In genomic region chr4:37949636-37950426, GRCh38 we compare ENCODE assay signal across 34 cellular contexts. TPM values are rescaled to one million over a fixed set of nuclear protein-coding genes. Genes with fewer than 3 reads are reported as not detected.
"Had no signal": no experiment of that assay in that cellular context is flagged by ENCODE, and none has a peak within 500 bp of the region (broad histone marks: within the 10 kb centered on the region; RNA-seq: fewer than 3 reads in every experiment).

No MANE protein-coding gene starts in this region.

- FAIRE-seq: endometrium, endothelial cell of umbilical vein had no signal

- DNase-seq: activated CD4-positive, alpha-beta memory T cell treated with anti-CD3 and anti-CD28 coated beads, Interleukin-2, amount 10 ng/mL, durations not matched to agents 7 days and 5 days; activated CD4-positive, alpha-beta T cell treated with anti-CD3 and anti-CD28 coated beads for 36 hours; activated CD4-positive, alpha-beta T cell treated with anti-CD3 and anti-CD28 coated beads, Interleukin-2, amount 10 ng/mL, durations not matched to agents 24 days and 14 days; activated CD4-positive, alpha-beta T cell treated with anti-CD3 and anti-CD28 coated beads, Interleukin-2, amount 50 U/mL, for 4 hours; activated CD4-positive, CD25-positive, alpha-beta regulatory T cell; activated CD4-positive, CD25-positive, alpha-beta regulatory T cell treated with anti-CD3 and anti-CD28 coated beads, Interleukin-2, amount 50 U/mL, for 72 hours; activated CD8-positive, alpha-beta memory T cell treated with anti-CD3 and anti-CD28 coated beads, Interleukin-2, amount 50 U/mL, for 48 hours; activated gamma-delta T cell; activated naive CD4-positive, alpha-beta T cell; activated naive CD4-positive, alpha-beta T cell treated with anti-CD3 and anti-CD28 coated beads, Interleukin-2, amount 10 ng/mL, durations not matched to agents 7 days and 5 days; activated naive CD8-positive, alpha-beta T cell treated with anti-CD3 and anti-CD28 coated beads, Interleukin-2, amount 10 ng/mL, durations not matched to agents 7 days and 5 days; activated T-cell treated with anti-CD3 and anti-CD28 coated beads for 4 hours; activated T-cell treated with anti-CD3 and anti-CD28 coated beads, Interleukin-2, amount 50 U/mL, for 24 hours; activated T-cell treated with anti-CD3 and anti-CD28 coated beads, Interleukin-2, amount 50 U/mL, for 72 hours; central memory CD4-positive, alpha-beta T cell; cerebellar nuclear complex; colonic mucosa; effector CD8-positive, alpha-beta T cell; esophagus squamous epithelium; foreskin melanocyte; heart right ventricle; T-helper 2 cell had no signal

- H3K27me3 Mint-ChIP-seq: activated CD4-positive, alpha-beta memory T cell treated with anti-CD3 and anti-CD28 coated beads, Interleukin-2, amount 10 ng/mL, durations not matched to agents 7 days and 5 days; activated CD4-positive, alpha-beta T cell treated with anti-CD3 and anti-CD28 coated beads for 36 hours; activated CD4-positive, alpha-beta T cell treated with anti-CD3 and anti-CD28 coated beads, Interleukin-2, amount 10 ng/mL, durations not matched to agents 24 days and 14 days; activated naive CD4-positive, alpha-beta T cell treated with anti-CD3 and anti-CD28 coated beads, Interleukin-2, amount 10 ng/mL, durations not matched to agents 7 days and 5 days; activated naive CD8-positive, alpha-beta T cell treated with anti-CD3 and anti-CD28 coated beads, Interleukin-2, amount 10 ng/mL, durations not matched to agents 7 days and 5 days; activated T-cell treated with anti-CD3 and anti-CD28 coated beads, Interleukin-2, amount 50 U/mL, for 24 hours had no signal

- H3K36me3 ChIP-seq: breast epithelium, cardiac muscle cell, colonic mucosa, esophagus squamous epithelium had no signal

- H3K4me3 Mint-ChIP-seq: activated CD4-positive, alpha-beta memory T cell treated with anti-CD3 and anti-CD28 coated beads, Interleukin-2, amount 10 ng/mL, durations not matched to agents 7 days and 5 days; activated CD4-positive, alpha-beta T cell treated with anti-CD3 and anti-CD28 coated beads for 36 hours; activated CD4-positive, alpha-beta T cell treated with anti-CD3 and anti-CD28 coated beads, Interleukin-2, amount 10 ng/mL, durations not matched to agents 24 days and 14 days; activated naive CD4-positive, alpha-beta T cell treated with anti-CD3 and anti-CD28 coated beads, Interleukin-2, amount 10 ng/mL, durations not matched to agents 7 days and 5 days; activated naive CD8-positive, alpha-beta T cell treated with anti-CD3 and anti-CD28 coated beads, Interleukin-2, amount 10 ng/mL, durations not matched to agents 7 days and 5 days; activated T-cell treated with anti-CD3 and anti-CD28 coated beads, Interleukin-2, amount 50 U/mL, for 24 hours; activated T-cell treated with anti-CD3 and anti-CD28 coated beads, Interleukin-2, amount 50 U/mL, for 72 hours; brain had no signal

- ATAC-seq: activated CD4-positive, alpha-beta T cell treated with anti-CD3 and anti-CD28 coated beads for 36 hours; activated naive CD4-positive, alpha-beta T cell treated with anti-CD3 and anti-CD28 coated beads, Interleukin-2, amount 50 U/mL, for 72 hours; activated T-cell treated with anti-CD3 and anti-CD28 coated beads, Interleukin-2, amount 50 U/mL, for 72 hours; gastroesophageal sphincter; heart right ventricle had no signal

- H3K4me3 ChIP-seq: ascending aorta, breast epithelium, cardiac muscle cell, colonic mucosa, esophagus squamous epithelium, gastroesophageal sphincter, heart right ventricle had no signal

- H3K36me3 Mint-ChIP-seq: brain had no signal

- H3K27me3 ChIP-seq: ascending aorta, breast epithelium, cardiac muscle cell, colonic mucosa, esophagus squamous epithelium, gastroesophageal sphincter, heart right ventricle had no signal

- H3K4me1 ChIP-seq: breast epithelium, colonic mucosa, esophagus squamous epithelium had no signal

- H3K27ac ChIP-seq: ascending aorta, breast epithelium, cardiac muscle cell, colonic mucosa, epithelial cell of prostate, esophagus squamous epithelium, gastroesophageal sphincter, heart right ventricle had no signal

- H3K9me3 ChIP-seq: ascending aorta, breast epithelium, colonic mucosa, esophagus squamous epithelium, gastroesophageal sphincter, heart right ventricle had no signal

- H3K27ac Mint-ChIP-seq: activated CD4-positive, alpha-beta memory T cell treated with anti-CD3 and anti-CD28 coated beads, Interleukin-2, amount 10 ng/mL, durations not matched to agents 7 days and 5 days; activated CD4-positive, alpha-beta T cell treated with anti-CD3 and anti-CD28 coated beads for 36 hours; activated CD4-positive, alpha-beta T cell treated with anti-CD3 and anti-CD28 coated beads, Interleukin-2, amount 10 ng/mL, durations not matched to agents 24 days and 14 days; activated naive CD4-positive, alpha-beta T cell treated with anti-CD3 and anti-CD28 coated beads, Interleukin-2, amount 10 ng/mL, durations not matched to agents 7 days and 5 days; activated naive CD4-positive, alpha-beta T cell treated with anti-CD3 and anti-CD28 coated beads, Interleukin-2, amount 50 U/mL, for 72 hours; activated naive CD8-positive, alpha-beta T cell treated with anti-CD3 and anti-CD28 coated beads, Interleukin-2, amount 10 ng/mL, durations not matched to agents 7 days and 5 days; activated T-cell treated with anti-CD3 and anti-CD28 coated beads, Interleukin-2, amount 50 U/mL, for 24 hours; activated T-cell treated with anti-CD3 and anti-CD28 coated beads, Interleukin-2, amount 50 U/mL, for 72 hours; brain had no signal

RNA-seq across cellular contexts. Expression of gene PTTG2, which starts 10.4 kb away (rescaled TPM):
- total RNA-seq: activated CD4-positive, alpha-beta T cell treated with anti-CD3 and anti-CD28 coated beads for 36 hours; activated T-cell treated with anti-CD3 and anti-CD28 coated beads, Interleukin-2, amount 50 U/mL, for 72 hours; ascending aorta; cardiac muscle cell; dermis microvascular lymphatic vessel endothelial cell; endothelial cell of umbilical vein; fibroblast of lung; glomerular endothelial cell had no signal
- polyA plus RNA-seq: cardiac muscle cell, endothelial cell of umbilical vein, fibroblast of lung had no signal
